In the genomic region with DNA sequence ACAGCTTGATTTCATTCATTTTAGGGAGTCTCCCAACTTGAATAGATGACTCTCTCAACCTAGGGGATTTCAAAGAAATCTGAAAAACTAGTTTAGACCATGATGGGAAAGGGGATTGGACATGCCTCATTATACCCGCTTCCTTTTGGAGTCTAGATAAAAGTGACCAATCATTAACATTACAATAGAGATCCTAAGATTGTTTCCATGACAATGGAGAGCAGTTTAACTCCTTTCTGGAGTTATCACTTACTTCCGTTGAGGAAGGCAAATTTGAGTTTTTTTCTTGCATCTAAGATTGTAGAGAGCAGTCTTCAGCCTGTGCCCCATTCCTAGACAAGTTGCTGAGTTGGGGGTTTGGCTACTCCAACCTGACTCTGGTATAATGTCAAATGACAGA, we compare ENCODE assay signal across 26 cellular contexts.
"Had no signal": no experiment of that assay in that cellular context is flagged by ENCODE, and none has a peak within 500 bp of the region (broad histone marks: within the 10 kb centered on the region; RNA-seq: fewer than 3 reads in every experiment).

No MANE protein-coding gene starts in this region.

- H3K4me3 ChIP-seq: coronary artery, lung, mucosa of descending colon, ovary, psoas muscle, sigmoid colon, stomach, thyroid gland, vagina had no signal

- H3K36me3 ChIP-seq: ovary, sigmoid colon, stomach, thyroid gland, vagina had no signal

- H3K9me3 ChIP-seq: mucosa of descending colon, ovary, psoas muscle, sigmoid colon, stomach, thyroid gland, vagina had no signal

- ATAC-seq: effector memory CD8-positive, alpha-beta T cell; left ventricle myocardium superior; mucosa of descending colon; natural killer cell treated with Interleukin-12 subunit alpha and Interleukin-12 subunit beta and Interleukin-15 and Interleukin-18, amount 100 ng/mL, for 72 hours; psoas muscle; right cardiac atrium; stimulated activated effector memory CD8-positive, alpha-beta T cell treated with anti-CD3 and anti-CD28 coated beads, Interleukin-12 subunit alpha, Interleukin-12 subunit beta, amount 100 ng/mL, for 72 hours had no signal

- FAIRE-seq: endometrium, frontal cortex had no signal

- H3K4me1 ChIP-seq: psoas muscle, sigmoid colon, stomach, thyroid gland, vagina had no signal

- H3K27ac ChIP-seq: coronary artery, ovary, psoas muscle, sigmoid colon, stomach, thyroid gland, vagina had no signal

- H3K27me3 ChIP-seq: ovary, sigmoid colon, stomach, thyroid gland, vagina had no signal

- DNase-seq: effector memory CD8-positive, alpha-beta T cell; head of caudate nucleus; immature natural killer cell; islet precursor cell; left ventricle myocardium superior; mucosa of descending colon; naive B cell; occipital lobe; ovary; posterior cingulate gyrus; psoas muscle; right cardiac atrium; sigmoid colon; stimulated activated CD4-positive, alpha-beta T cell treated with anti-CD3 and anti-CD28 coated beads, Interleukin-2, amount 100 ng/mL, for 24 hours; stimulated activated CD4-positive, alpha-beta T cell treated with anti-CD3 and anti-CD28 coated beads, Interleukin-4, amount 100 ng/mL, for 24 hours; stimulated activated naive CD4-positive, alpha-beta T cell treated with Interleukin-2 at 50 U/mL for 16 hours; stomach; thyroid gland; trophoblast cell had no signal
